ENCODE assay signal across 7 cellular contexts in the genomic region with DNA sequence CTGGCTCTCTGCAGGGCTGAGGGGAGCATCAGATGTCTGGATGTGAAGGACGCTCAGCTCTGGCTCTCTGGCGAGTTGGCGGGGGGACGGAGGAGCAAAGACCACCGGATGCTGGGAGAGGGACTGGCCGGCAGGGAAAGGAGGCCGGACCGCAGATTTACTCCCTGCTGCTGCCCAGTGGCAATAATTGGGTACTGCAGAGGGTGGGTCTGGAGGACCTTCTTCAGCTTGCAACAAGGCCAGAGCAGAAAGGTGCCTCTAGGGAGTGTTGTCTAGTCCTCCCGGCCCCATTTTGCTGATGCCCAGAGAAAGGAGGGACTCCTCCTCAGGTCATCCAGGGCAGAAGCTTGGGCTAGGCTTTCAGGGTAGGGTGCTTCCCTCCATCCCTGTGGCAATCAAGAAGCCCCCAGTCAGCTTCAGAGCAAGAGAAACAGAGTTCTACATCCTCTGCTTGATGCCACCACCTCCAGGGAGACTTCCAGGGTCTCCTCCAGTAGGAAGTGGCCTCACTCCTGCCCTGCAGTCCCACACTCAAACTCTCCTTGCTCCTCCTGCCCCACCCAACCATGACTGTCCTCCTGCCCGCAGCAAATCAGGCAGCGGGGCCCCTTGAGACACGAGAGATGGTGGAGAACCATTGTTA. TPM values are rescaled to one million over a fixed set of nuclear protein-coding genes. Genes with fewer than 3 reads are reported as not detected.
DNase-seq lines count a peak whose midpoint lies in the region; ATAC-seq, FAIRE-seq and TF ChIP-seq lines count a peak whose summit lies in the region.

No MANE protein-coding gene starts in this region.

- no peaks in the 10 kb centered on the region for H3K27me3 ChIP-seq in GM06990 (replicated peaks; ENCODE audit: control insufficient read depth, insufficient read depth, low read length)
- no peaks in the 10 kb centered on the region; a peak in 1 of 4 replicates for H3K27me3 ChIP-seq in GM12878 (replicated peaks in 1 of 2; ENCODE audit: control insufficient read depth in 2 of 2, insufficient read depth in 2 of 2, low read length in 1 of 2)

- TF ChIP-seq CTCF in GM06990 (IDR thresholded peaks at IDR 0.05; ENCODE audit: insufficient read depth, low read length, poor library complexity, severe bottlenecking): peak; percentile 74
- peak; percentile 66 to 86 (median 77) for TF ChIP-seq CTCF in GM12878 (IDR thresholded peaks at IDR 0.05 in 2 of 3, conservative IDR thresholded peaks at IDR 0.05 in 1 of 3; ENCODE audit: control insufficient read depth in 2 of 3, extremely low read depth in 1 of 3, insufficient read depth in 1 of 3, low read depth in 3 of 3, low read length in 3 of 3)

- H3K4me3 ChIP-seq in GM06990 (replicated peaks; ENCODE audit: low read depth, low read length): no peak overlapping the region
- no peak overlapping the region for H3K4me3 ChIP-seq in GM12878

- no peak overlapping the region for H3K9ac ChIP-seq in GM12878 (ENCODE audit: control insufficient read depth, insufficient read depth, low read length)

- H3K4me1 ChIP-seq in GM12878 (ENCODE audit: control insufficient read depth, insufficient read depth, low read length): no peaks in the 10 kb centered on the region

- no peak overlapping the region for H3K4me2 ChIP-seq in GM12878 (ENCODE audit: control insufficient read depth, insufficient read depth)

- no peaks in the 10 kb centered on the region for H3K79me2 ChIP-seq in GM12878 (ENCODE audit: control insufficient read depth, insufficient read depth, low read length)

- 20% methylated on average over 12 of the region's 12 CpGs for WGBS in GM12878 (ENCODE audit: insufficient coverage, insufficient replicate concordance, low lambda C conversion rate, missing lambda C conversion rate)

- no peak for TF ChIP-seq EP300 in GM12878 (IDR thresholded peaks at IDR 0.05; ENCODE audit: borderline replicate concordance in 1 of 2, control insufficient read depth in 1 of 2, low read depth in 2 of 2, low read length in 2 of 2)

- no peak for TF ChIP-seq POLR2A in GM12878 (IDR thresholded peaks at IDR 0.05; ENCODE audit: low read depth, low read length)

- H2AFZ ChIP-seq in GM12878 (ENCODE audit: control insufficient read depth, low read depth, low read length): no peak overlapping the region

- H4K20me1 ChIP-seq in GM12878 (ENCODE audit: control insufficient read depth, insufficient read depth): no peaks in the 10 kb centered on the region

- DNase-seq in GM06990 (ENCODE audit: extremely low read depth, insufficient read length) (peak; percentile 46), HuH-7.5 (ENCODE audit: low spot score) (peak; percentile 90), SW 1271 (lab: John Stamatoyannopoulos, UW) (peak; percentile 29 to 72), GM12878 (ENCODE audit: low read depth, low spot score) (no peak), iPS-NIHi7 (ENCODE audit: extremely low spot score) (peak; percentile 71)
- DNase-seq in stimulated activated CD4-positive, alpha-beta T cell treated with anti-CD3 and anti-CD28 coated beads, Interleukin-12 subunit alpha, Interleukin-12 subunit beta, amount 100 ng/mL, for 4 hours: peak; percentile 30

- intact Hi-C loops in GM12878 (cut with micrococcal nuclease; ENCODE audit: unreplicated experiment): loop anchor here (5.0 kb wide), 1 partner anchor 46 kb away; no protein-coding TSS in a partner anchor

- in situ Hi-C loops in GM12878 (cut with MboI): no loop called here

- no peaks in the 10 kb centered on the region for H3K9me3 ChIP-seq in GM12878 (replicated peaks; ENCODE audit: control insufficient read depth, insufficient read depth, low read length)

- peak; percentile 95 for FAIRE-seq in GM12878 (lab: Jason Lieb, UNC)

- RAD21 ChIA-PET in GM12878 (lab: Charles Lee; ENCODE audit: unreplicated experiment): interaction anchor here (1.0 to 1.6 kb wide), 4 partner anchors 9 to 46 kb away, joined by 3 to 13 read pairs (median 6); a partner anchor contains a TSS

- POLR2A ChIA-PET in GM12878 (lab: Charles Lee): interaction anchor here (0.8 kb wide), 1 partner anchor 92 kb away, joined by 3 read pairs; no protein-coding TSS in a partner anchor

- TF ChIP-seq RAD21 in GM12878 (IDR thresholded peaks at IDR 0.05; ENCODE audit: insufficient read depth, low read depth, low read length): peak; percentile 49; the same call in 1 of the 2 replicates

- ATAC-seq in GM12878 (peak; percentile 81), GM21447 (IDR thresholded peaks at IDR 0.05; ENCODE audit: unreplicated experiment) (no peak)

- SMC1A ChIA-PET in GM12878 (lab: Charles Lee; ENCODE audit: uncharacterized antibody, unreplicated experiment): interaction anchor here (0.8 to 2.0 kb wide), 2 partner anchors 9 to 69 kb away, joined by 4 read pairs; a partner anchor contains a TSS

- H3K27ac ChIP-seq in GM12878 (ENCODE audit: control insufficient read depth, insufficient read depth): no peak overlapping the region

- CTCF ChIA-PET in GM12878 (lab: Yijun Ruan, JAX): interaction anchor here (0.6 to 2.2 kb wide), 12 partner anchors 9 to 415 kb away, joined by 3 to 15 read pairs (median 4); a partner anchor contains a TSS

- no peaks in the 10 kb centered on the region for H3K36me3 ChIP-seq in GM06990 (ENCODE audit: control insufficient read depth, insufficient read depth, low read length)
- H3K36me3 ChIP-seq in GM12878 (ENCODE audit: control insufficient read depth in 2 of 2, insufficient read depth in 2 of 2, low read length in 1 of 2): no peaks in the 10 kb centered on the region

- no TSS peak for BruUV-seq in GM12878 (replicated peaks; lab: Mats Ljungman, UMichigan)

TF ChIP-seq in GM12878, 131 proteins besides CTCF, POLR2A, EP300 and RAD21 (continues in another document):
- no peak for TF ChIP-seq KLF5 (IDR thresholded peaks at IDR 0.05; ENCODE audit: partially characterized antibody)
- TF ChIP-seq IRF4 (IDR thresholded peaks at IDR 0.05; ENCODE audit: low read depth, low read length): no peak
- no peak for TF ChIP-seq BACH1 (IDR thresholded peaks at IDR 0.05; ENCODE audit: borderline replicate concordance)
- TF ChIP-seq, protein P1, sequence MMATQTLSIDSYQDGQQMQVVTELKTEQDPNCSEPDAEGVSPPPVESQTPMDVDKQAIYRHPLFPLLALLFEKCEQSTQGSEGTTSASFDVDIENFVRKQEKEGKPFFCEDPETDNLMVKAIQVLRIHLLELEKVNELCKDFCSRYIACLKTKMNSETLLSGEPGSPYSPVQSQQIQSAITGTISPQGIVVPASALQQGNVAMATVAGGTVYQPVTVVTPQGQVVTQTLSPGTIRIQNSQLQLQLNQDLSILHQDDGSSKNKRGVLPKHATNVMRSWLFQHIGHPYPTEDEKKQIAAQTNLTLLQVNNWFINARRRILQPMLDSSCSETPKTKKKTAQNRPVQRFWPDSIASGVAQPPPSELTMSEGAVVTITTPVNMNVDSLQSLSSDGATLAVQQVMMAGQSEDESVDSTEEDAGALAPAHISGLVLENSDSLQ (IDR thresholded peaks at IDR 0.05): no peak
- TF ChIP-seq, protein P2, sequence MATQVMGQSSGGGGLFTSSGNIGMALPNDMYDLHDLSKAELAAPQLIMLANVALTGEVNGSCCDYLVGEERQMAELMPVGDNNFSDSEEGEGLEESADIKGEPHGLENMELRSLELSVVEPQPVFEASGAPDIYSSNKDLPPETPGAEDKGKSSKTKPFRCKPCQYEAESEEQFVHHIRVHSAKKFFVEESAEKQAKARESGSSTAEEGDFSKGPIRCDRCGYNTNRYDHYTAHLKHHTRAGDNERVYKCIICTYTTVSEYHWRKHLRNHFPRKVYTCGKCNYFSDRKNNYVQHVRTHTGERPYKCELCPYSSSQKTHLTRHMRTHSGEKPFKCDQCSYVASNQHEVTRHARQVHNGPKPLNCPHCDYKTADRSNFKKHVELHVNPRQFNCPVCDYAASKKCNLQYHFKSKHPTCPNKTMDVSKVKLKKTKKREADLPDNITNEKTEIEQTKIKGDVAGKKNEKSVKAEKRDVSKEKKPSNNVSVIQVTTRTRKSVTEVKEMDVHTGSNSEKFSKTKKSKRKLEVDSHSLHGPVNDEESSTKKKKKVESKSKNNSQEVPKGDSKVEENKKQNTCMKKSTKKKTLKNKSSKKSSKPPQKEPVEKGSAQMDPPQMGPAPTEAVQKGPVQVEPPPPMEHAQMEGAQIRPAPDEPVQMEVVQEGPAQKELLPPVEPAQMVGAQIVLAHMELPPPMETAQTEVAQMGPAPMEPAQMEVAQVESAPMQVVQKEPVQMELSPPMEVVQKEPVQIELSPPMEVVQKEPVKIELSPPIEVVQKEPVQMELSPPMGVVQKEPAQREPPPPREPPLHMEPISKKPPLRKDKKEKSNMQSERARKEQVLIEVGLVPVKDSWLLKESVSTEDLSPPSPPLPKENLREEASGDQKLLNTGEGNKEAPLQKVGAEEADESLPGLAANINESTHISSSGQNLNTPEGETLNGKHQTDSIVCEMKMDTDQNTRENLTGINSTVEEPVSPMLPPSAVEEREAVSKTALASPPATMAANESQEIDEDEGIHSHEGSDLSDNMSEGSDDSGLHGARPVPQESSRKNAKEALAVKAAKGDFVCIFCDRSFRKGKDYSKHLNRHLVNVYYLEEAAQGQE (IDR thresholded peaks at IDR 0.05; ENCODE audit: low read depth, low read length): no peak
- TF ChIP-seq RUNX3 (IDR thresholded peaks at IDR 0.05; ENCODE audit: low read length): peak; percentile 76
- TF ChIP-seq GATAD2B (conservative IDR thresholded peaks at IDR 0.05; ENCODE audit: low read depth): no peak

RNA-seq across cellular contexts. Expression of a gene that starts 20.3 kb away (rescaled TPM):
- 2.2 and 2.5 TPM in 2 replicates for total RNA-seq in GM12878 (2013; cell fraction: nucleolus; rRNA removed)
- total RNA-seq in GM12878 (2014; rRNA removed): 1.9 and 2.2 TPM in 2 replicates
- total RNA-seq in GM12878 (2014; rRNA removed; fragmentation: Illumina TruSeq; extraction: Trizol): 0.74 and 0.81 TPM in 2 replicates
- total RNA-seq in GM12878 (2021): 2.0 and 2.2 TPM in 2 replicates
- 0.13 TPM for polyA plus RNA-seq in GM12878 (2011; ENCODE audit: low read depth)
- 0.06 and 0.15 TPM in 2 replicates for polyA plus RNA-seq in GM12878 (2011; rRNA removed)
- 0.18 and 0.27 TPM in 2 replicates for polyA plus RNA-seq in GM12878 (2011; cell fraction: cytosol; rRNA removed)
- 1.2 and 1.3 TPM in 2 replicates for polyA plus RNA-seq in GM12878 (2011; cell fraction: nucleus; rRNA removed)
- 0.46 and 0.49 TPM in 2 replicates for polyA plus RNA-seq in GM12878 (2012)
- 0.10 and 0.25 TPM in 2 replicates for polyA plus RNA-seq in GM12878 (2014; fragmentation: Illumina TruSeq; extraction: Trizol)
- under 1 TPM; 0.02 to 0.03 TPM for polyA plus RNA-seq in GM12878 (2014; fragmentation: Nextera tagmentation; extraction: Ambion mirVana)
- polyA plus RNA-seq in GM12878 (2014; rRNA removed): 0.96 and 1.3 TPM in 2 replicates
- under 1 TPM; 0.72 to 0.95 TPM for polyA plus RNA-seq in GM12878 (2016; fragmentation: Nextera tagmentation; extraction: Ambion mirVana)
- 0.37 and 0.82 TPM in 2 replicates for polyA minus RNA-seq in GM12878 (2011; rRNA and poly(A)+ RNA removed)
- polyA minus RNA-seq in GM12878 (2011; cell fraction: cytosol; rRNA and poly(A)+ RNA removed): 0.67 and 0.73 TPM in 2 replicates
- polyA minus RNA-seq in GM12878 (2011; cell fraction: nucleus; rRNA and poly(A)+ RNA removed): 0.73 and 1.2 TPM in 2 replicates
